1 cellular context compared by ENCODE assay signal in genomic region chr1:154575147-154575927, GRCh38.
TF ChIP-seq lines count a peak whose summit lies in the region.

No MANE protein-coding gene starts in this region.

TF ChIP-seq in WTC11, 78 proteins besides CTCF, POLR2A, EP300 and RAD21 (continued from another document):
- TF ChIP-seq USF2 (CRISPR knock-in tag; IDR thresholded peaks at IDR 0.05), result peak; percentile 60; the same call in 1 of the 2 replicates
